ENCODE assay signal across 24 cellular contexts in genomic region chr12:128968668-128969067, GRCh38.
A peak's percentile ranks its signal among the peaks of the same experiment; 100 is the strongest.
DNase-seq lines count a peak whose midpoint lies in the region; ATAC-seq and TF ChIP-seq lines count a peak whose summit lies in the region.
"Had no signal": no experiment of that assay in that cellular context is flagged by ENCODE, and none has a peak within 500 bp of the region (broad histone marks: within the 10 kb centered on the region; RNA-seq: fewer than 3 reads in every experiment).

No MANE protein-coding gene starts in this region.

- H3K4me1 ChIP-seq in OCI-LY3 (ENCODE audit: low read length), result peaks cover 21% of the 10 kb centered on the region
- H3K4me1 ChIP-seq: lower lobe of right lung, Peyer's patch, tibial nerve had no signal

- no peak overlapping the region for H3K27ac ChIP-seq in OCI-LY3 (ENCODE audit: low read length)
- H3K27ac ChIP-seq: lower lobe of right lung, Peyer's patch, right lobe of liver, tibial nerve had no signal

- H4K20me1 ChIP-seq in OCI-LY3 (ENCODE audit: insufficient read depth, low read length), result no peaks in the 10 kb centered on the region

- no peak overlapping the region for H3K9ac ChIP-seq in OCI-LY3 (ENCODE audit: low read length)

- no peak for TF ChIP-seq CTCF in OCI-LY3 (IDR thresholded peaks at IDR 0.05; ENCODE audit: low read depth, low read length)

- no peak overlapping the region for H3K4me3 ChIP-seq in OCI-LY3 (ENCODE audit: low read length)
- H3K4me3 ChIP-seq: lower lobe of right lung, Peyer's patch, right lobe of liver, tibial nerve had no signal

- H3K9me3 ChIP-seq in OCI-LY3 (ENCODE audit: insufficient read depth, low read length), result no peaks in the 10 kb centered on the region
- H3K9me3 ChIP-seq: lower lobe of right lung, Peyer's patch, right lobe of liver had no signal

- ATAC-seq in stimulated activated naive CD8-positive, alpha-beta T cell treated with anti-CD3 and anti-CD28 coated beads, Interleukin-15, amount 100 ng/mL, for 72 hours, result no peak
- peak; percentile 3 for ATAC-seq in HG03025 (IDR thresholded peaks at IDR 0.05; ENCODE audit: low FRiP score, unreplicated experiment)
- no peak for ATAC-seq in GM21576 (IDR thresholded peaks at IDR 0.05; ENCODE audit: unreplicated experiment)
- ATAC-seq in GM18870 (IDR thresholded peaks at IDR 0.05; ENCODE audit: unreplicated experiment), result no peak

- H3K27me3 ChIP-seq in OCI-LY3 (ENCODE audit: low read depth, low read length), result peaks cover 13% of the 10 kb centered on the region
- H3K27me3 ChIP-seq: Peyer's patch, right lobe of liver had no signal

- peaks cover 20% of the 10 kb centered on the region for H3K27me3 Mint-ChIP-seq in stimulated activated naive CD8-positive, alpha-beta T cell treated with anti-CD3 and anti-CD28 coated beads, Interleukin-15, Interleukin-2, amounts not matched to agents 100 ng/mL and 50 ng/mL, for 24 hours
- peaks cover 51% of the 10 kb centered on the region for H3K27me3 Mint-ChIP-seq in stimulated activated naive CD8-positive, alpha-beta T cell treated with anti-CD3 and anti-CD28 coated beads, Interleukin-15, amount 100 ng/mL, for 72 hours
- H3K27me3 Mint-ChIP-seq: CD4-positive, alpha-beta T cell had no signal

- no peak for DNase-seq in stimulated activated naive CD8-positive, alpha-beta T cell treated with anti-CD3 and anti-CD28 coated beads, Interleukin-15, amount 100 ng/mL, for 72 hours
- no peak for DNase-seq in NAMALWA (ENCODE audit: low spot score)
- DNase-seq: activated effector memory CD4-positive, alpha-beta T cell treated with Interleukin-2 at 50 U/mL for 16 hours; CD4-positive, alpha-beta T cell; GDM1; HCEC 1CT; IMR-90; lower lobe of right lung; NCI-H226; NK-92 treated with Interleukin-12 subunit alpha and Interleukin-12 subunit beta, amount 100 ng/mL, for 24 hours; Peyer's patch; stimulated activated CD4-positive, alpha-beta T cell treated with anti-CD3 and anti-CD28 coated beads, Interleukin-12 subunit alpha, Interleukin-12 subunit beta, amount 100 ng/mL, for 4 hours; stimulated activated naive CD4-positive, alpha-beta T cell treated with Interleukin-2 at 50 U/mL for 16 hours had no signal

- H3K36me3 Mint-ChIP-seq in stimulated activated naive CD8-positive, alpha-beta T cell treated with anti-CD3 and anti-CD28 coated beads, Interleukin-15, Interleukin-2, amounts not matched to agents 100 ng/mL and 50 ng/mL, for 24 hours (ENCODE audit: low read depth), result no peaks in the 10 kb centered on the region
- H3K36me3 Mint-ChIP-seq: T-cell had no signal

- H3K36me3 ChIP-seq in OCI-LY3 (replicated peaks; ENCODE audit: low read depth, low read length), result no peaks in the 10 kb centered on the region
- H3K36me3 ChIP-seq: lower lobe of right lung, Peyer's patch, right lobe of liver, tibial nerve had no signal

- H3K4me2 ChIP-seq in OCI-LY3 (ENCODE audit: low read length), result no peak overlapping the region; the same call in 1 of the 2 replicates

- no peak overlapping the region for H3K4me3 Mint-ChIP-seq in stimulated activated naive CD8-positive, alpha-beta T cell treated with anti-CD3 and anti-CD28 coated beads, Interleukin-15, Interleukin-2, amounts not matched to agents 100 ng/mL and 50 ng/mL, for 24 hours
- no peak overlapping the region for H3K4me3 Mint-ChIP-seq in stimulated activated naive CD8-positive, alpha-beta T cell treated with anti-CD3 and anti-CD28 coated beads, Interleukin-15, amount 100 ng/mL, for 72 hours
- H3K4me3 Mint-ChIP-seq: activated CD4-positive, alpha-beta memory T cell treated with anti-CD3 and anti-CD28 coated beads, Interleukin-2, amount 10 ng/mL, durations not matched to agents 7 days and 5 days; CD4-positive, alpha-beta T cell; central memory CD8-positive, alpha-beta T cell had no signal

- H2AFZ ChIP-seq in OCI-LY3 (ENCODE audit: low read depth, low read length), result 0 out of 2 replicates have a peak overlapping the region, but pooled peaks have one; percentile 2

- peaks cover 6% of the 10 kb centered on the region for H3K9me3 Mint-ChIP-seq in stimulated activated naive CD8-positive, alpha-beta T cell treated with anti-CD3 and anti-CD28 coated beads, Interleukin-15, Interleukin-2, amounts not matched to agents 100 ng/mL and 50 ng/mL, for 24 hours
- peaks cover 9% of the 10 kb centered on the region in 2 donors for H3K9me3 Mint-ChIP-seq in stimulated activated naive CD8-positive, alpha-beta T cell treated with anti-CD3 and anti-CD28 coated beads, Interleukin-15, amount 100 ng/mL, for 72 hours
- H3K9me3 Mint-ChIP-seq: CD4-positive, alpha-beta T cell; central memory CD8-positive, alpha-beta T cell had no signal

- H3K79me2 ChIP-seq in OCI-LY3 (ENCODE audit: low read length), result no peaks in the 10 kb centered on the region

- H3K27ac Mint-ChIP-seq in stimulated activated naive CD8-positive, alpha-beta T cell treated with anti-CD3 and anti-CD28 coated beads, Interleukin-15, Interleukin-2, amounts not matched to agents 100 ng/mL and 50 ng/mL, for 24 hours, result peak overlapping the region; percentile 5
- no peak overlapping the region for H3K27ac Mint-ChIP-seq in stimulated activated naive CD8-positive, alpha-beta T cell treated with anti-CD3 and anti-CD28 coated beads, Interleukin-15, amount 100 ng/mL, for 72 hours
- H3K27ac Mint-ChIP-seq: activated CD4-positive, alpha-beta memory T cell treated with anti-CD3 and anti-CD28 coated beads, Interleukin-2, amount 10 ng/mL, durations not matched to agents 7 days and 5 days; CD4-positive, alpha-beta T cell; nephron; T-cell had no signal

- no peaks in the 10 kb centered on the region for H3K4me1 Mint-ChIP-seq in stimulated activated naive CD8-positive, alpha-beta T cell treated with anti-CD3 and anti-CD28 coated beads, Interleukin-15, Interleukin-2, amounts not matched to agents 100 ng/mL and 50 ng/mL, for 24 hours (ENCODE audit: low read depth)
- peaks cover 18% of the 10 kb centered on the region for H3K4me1 Mint-ChIP-seq in stimulated activated naive CD8-positive, alpha-beta T cell treated with anti-CD3 and anti-CD28 coated beads, Interleukin-15, amount 100 ng/mL, for 72 hours
- H3K4me1 Mint-ChIP-seq: activated CD4-positive, alpha-beta memory T cell treated with anti-CD3 and anti-CD28 coated beads, Interleukin-2, amount 10 ng/mL, durations not matched to agents 7 days and 5 days had no signal
